19 cellular contexts compared by ENCODE assay signal in the genomic region with DNA sequence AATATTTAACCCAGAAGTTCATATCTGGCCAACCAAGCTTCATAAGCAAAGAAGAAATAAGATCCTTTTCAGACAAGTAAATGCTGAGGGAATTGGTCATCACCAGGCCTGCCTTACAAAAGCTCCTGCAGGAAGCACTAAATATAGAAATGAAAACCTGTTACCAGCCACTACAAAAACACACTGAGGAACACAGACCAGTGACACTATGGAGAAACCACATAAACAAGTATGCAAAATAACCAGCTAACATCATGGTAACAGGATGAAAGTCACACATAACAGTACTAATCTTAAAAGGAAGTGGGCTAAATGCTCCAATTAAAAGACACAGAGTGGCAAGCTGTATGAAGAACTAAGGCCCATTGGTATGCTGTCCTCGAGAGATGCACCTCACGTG.
DNase-seq lines count a peak whose midpoint lies in the region; ATAC-seq and TF ChIP-seq lines count a peak whose summit lies in the region.
"Had no signal": no experiment of that assay in that cellular context is flagged by ENCODE, and none has a peak within 500 bp of the region (broad histone marks: within the 10 kb centered on the region; RNA-seq: fewer than 3 reads in every experiment).

No MANE protein-coding gene starts in this region.

- no peak overlapping the region for H3K27ac ChIP-seq in mammary epithelial cell (ENCODE audit: insufficient read depth, low read depth, low read length)
- H3K27ac ChIP-seq in breast epithelium, result no peak overlapping the region
- H3K27ac ChIP-seq in MM.1S (ENCODE audit: low read length), result peak overlapping the region; percentile 43; the same call in 1 of the 2 replicates
- H3K27ac ChIP-seq: coronary artery, left ventricle myocardium inferior, right atrium auricular region, RWPE1 had no signal

- H3K9ac ChIP-seq in mammary epithelial cell (ENCODE audit: insufficient read depth, low read length) (no peak overlapping the region), MM.1S (ENCODE audit: low read length) (no peak overlapping the region)

- no peak overlapping the region for H3K27ac Mint-ChIP-seq in activated T-cell treated with anti-CD3 and anti-CD28 coated beads, Interleukin-2, amount 50 U/mL, for 72 hours

- TF ChIP-seq CTCF in mammary epithelial cell (conservative IDR thresholded peaks at IDR 0.05 in 1 of 2, IDR thresholded peaks at IDR 0.05 in 1 of 2; ENCODE audit: extremely low read depth in 1 of 2, insufficient read depth in 1 of 2, low read depth in 1 of 2, low read length in 2 of 2) (no peak), breast epithelium (IDR thresholded peaks at IDR 0.05) (no peak), MM.1S (IDR thresholded peaks at IDR 0.05; ENCODE audit: low read length) (no peak), epithelial cell of esophagus (IDR thresholded peaks at IDR 0.05; ENCODE audit: insufficient read depth, low read depth, low read length, missing control alignments) (no peak), lower leg skin (IDR thresholded peaks at IDR 0.05) (no peak)

- H3K27me3 ChIP-seq in mammary epithelial cell (ENCODE audit: insufficient read depth, low read length) (no peaks in the 10 kb centered on the region), breast epithelium (no peaks in the 10 kb centered on the region), MM.1S (replicated peaks; ENCODE audit: insufficient read depth, low read length) (no peaks in the 10 kb centered on the region)
- H3K27me3 ChIP-seq: right atrium auricular region had no signal

- H3K79me2 ChIP-seq in mammary epithelial cell (ENCODE audit: insufficient read depth, low read length) (no peaks in the 10 kb centered on the region), MM.1S (ENCODE audit: low read length) (no peaks in the 10 kb centered on the region)

- intact Hi-C loops in mammary epithelial cell (cut with micrococcal nuclease) (no loop called here), breast epithelium (cut with DNase I; ENCODE audit: low total_unique reads) (no loop called here), lower leg skin (cut with DNase I; ENCODE audit: low total_unique reads) (no loop called here)

- 100% methylated on average over 2 of the region's 2 CpGs for WGBS in mammary epithelial cell (ENCODE audit: low coverage, missing lambda C conversion rate)
- WGBS in lower leg skin, 2 donors, result 91 to 92% methylated on average over 2 of the region's 2 CpGs

- no peak overlapping the region for H3K4me3 Mint-ChIP-seq in activated T-cell treated with anti-CD3 and anti-CD28 coated beads, Interleukin-2, amount 50 U/mL, for 72 hours

- dilution Hi-C loops in mammary epithelial cell (cut with HindIII; ENCODE audit: low sequenced_read_pairs), result no loop called here

- H2AFZ ChIP-seq in mammary epithelial cell (ENCODE audit: low read depth, low read length) (no peak overlapping the region), MM.1S (ENCODE audit: low read length) (no peak overlapping the region)

- H4K20me1 ChIP-seq in mammary epithelial cell (ENCODE audit: insufficient read depth, low read length) (no peaks in the 10 kb centered on the region), MM.1S (ENCODE audit: insufficient read depth, low read length) (no peaks in the 10 kb centered on the region)

- H3K36me3 Mint-ChIP-seq in activated T-cell treated with anti-CD3 and anti-CD28 coated beads, Interleukin-2, amount 50 U/mL, for 72 hours (ENCODE audit: insufficient read depth in 2 of 2), result peaks cover 0 to 3% of the 10 kb centered on the region in 2 donors

- H3K4me3 ChIP-seq in mammary epithelial cell (replicated peaks in 1 of 3; ENCODE audit: insufficient read depth in 1 of 3, low read depth in 2 of 3, low read length in 3 of 3) (no peak overlapping the region), breast epithelium (no peak overlapping the region), MM.1S (ENCODE audit: low read length) (no peak overlapping the region), epithelial cell of esophagus (ENCODE audit: low read length) (no peak overlapping the region), skeletal muscle cell (ENCODE audit: low read depth, low read length) (no peak overlapping the region), lower leg skin (ENCODE audit: low read depth, poor library complexity, severe bottlenecking) (no peak overlapping the region)
- H3K4me3 ChIP-seq: coronary artery, left ventricle myocardium inferior, right atrium auricular region had no signal

- BruUV-seq in mammary epithelial cell (replicated peaks; lab: Mats Ljungman, UMichigan), result no TSS peak

- no peaks in the 10 kb centered on the region for H3K27me3 Mint-ChIP-seq in activated T-cell treated with anti-CD3 and anti-CD28 coated beads, Interleukin-2, amount 50 U/mL, for 72 hours (ENCODE audit: low read depth)

- no peak overlapping the region for H3K4me2 ChIP-seq in mammary epithelial cell (ENCODE audit: insufficient read depth, low read depth, low read length)
- H3K4me2 ChIP-seq in MM.1S (ENCODE audit: low read depth, low read length), result peak overlapping the region; percentile 2; the same call in 1 of the 2 replicates

- CTCF ChIA-PET in mammary epithelial cell (lab: Charles Lee; ENCODE audit: low non-redundant PET), result no interaction called here
- CTCF ChIA-PET in HEK293T (lab: Yijun Ruan, JAX), result no interaction called here

- peak; percentile 21 for DNase-seq in mammary epithelial cell
- DNase-seq in breast epithelium (ENCODE audit: low spot score in 2 of 2), result no peak
- DNase-seq in MM.1S, result peak; percentile 38
- DNase-seq in epithelial cell of esophagus (ENCODE audit: low read depth), result peak; percentile 41
- peak; percentile 18 for DNase-seq in skeletal muscle cell (ENCODE audit: low read depth)
- no peak for DNase-seq in HEK293T (ENCODE audit: extremely low spot score)
- no peak for DNase-seq in activated T-cell treated with anti-CD3 and anti-CD28 coated beads, Interleukin-2, amount 50 U/mL, for 72 hours
- no peak for DNase-seq in lower leg skin (ENCODE audit: low spot score in 2 of 2)
- DNase-seq: activated CD8-positive, alpha-beta memory T cell treated with anti-CD3 and anti-CD28 coated beads, Interleukin-2, amount 50 U/mL, for 48 hours; anterior cingulate cortex; DMS53; left ventricle myocardium inferior; NCI-H1694 treated with DMSO at 0.1 percent for 48 hours; nucleus accumbens; stimulated activated naive CD4-positive, alpha-beta T cell; trophoblast cell had no signal

- no peaks in the 10 kb centered on the region; the same call in 1 of the 2 replicates for H3F3A ChIP-seq in MM.1S (ENCODE audit: insufficient read depth, low read length)

- H3K36me3 ChIP-seq in mammary epithelial cell (ENCODE audit: insufficient read depth, low read length) (no peaks in the 10 kb centered on the region), breast epithelium (no peaks in the 10 kb centered on the region), MM.1S (replicated peaks; ENCODE audit: insufficient read depth, low read length) (no peaks in the 10 kb centered on the region)
- H3K36me3 ChIP-seq: left ventricle myocardium inferior, right atrium auricular region had no signal

- in situ Hi-C loops in mammary epithelial cell (cut with MboI; ENCODE audit: low sequenced_read_pairs in 2 of 2), result no loop called here

- H3K9me3 ChIP-seq in mammary epithelial cell (replicated peaks; ENCODE audit: insufficient read depth, low read length) (no peaks in the 10 kb centered on the region), breast epithelium (no peaks in the 10 kb centered on the region), MM.1S (replicated peaks; ENCODE audit: insufficient read depth, low read length) (no peaks in the 10 kb centered on the region)
- H3K9me3 ChIP-seq: left ventricle myocardium inferior, right atrium auricular region had no signal

- no peaks in the 10 kb centered on the region for H3K4me1 Mint-ChIP-seq in activated T-cell treated with anti-CD3 and anti-CD28 coated beads, Interleukin-2, amount 50 U/mL, for 72 hours (ENCODE audit: low read depth)

- TF ChIP-seq POLR2A in breast epithelium (IDR thresholded peaks at IDR 0.05) (no peak), lower leg skin (IDR thresholded peaks at IDR 0.05) (no peak)

- POLR2A ChIA-PET in HEK293T (lab: Yijun Ruan, JAX), result no interaction called here

- H3K9me3 Mint-ChIP-seq in activated T-cell treated with anti-CD3 and anti-CD28 coated beads, Interleukin-2, amount 50 U/mL, for 72 hours, result peaks cover 6 to 10% of the 10 kb centered on the region in 2 donors

- no peaks in the 10 kb centered on the region for H3K9me2 ChIP-seq in MM.1S (replicated peaks; ENCODE audit: insufficient read depth, low read length)

- H3K4me1 ChIP-seq in mammary epithelial cell (ENCODE audit: insufficient read depth, low read length) (no peaks in the 10 kb centered on the region), breast epithelium (no peaks in the 10 kb centered on the region), MM.1S (ENCODE audit: low read length) (0 out of 2 replicates have a peak, but pooled peaks cover 7% of the 10 kb centered on the region)
- H3K4me1 ChIP-seq: left ventricle myocardium inferior, right atrium auricular region had no signal

- no peak for ATAC-seq in activated T-cell treated with anti-CD3 and anti-CD28 coated beads, Interleukin-2, amount 50 U/mL, for 72 hours (replicated peaks in 1 of 2)

TF ChIP-seq in HEK293T, 16 proteins besides CTCF, POLR2A, EP300 and RAD21:
- TF ChIP-seq NFRKB (IDR thresholded peaks at IDR 0.05) (no peak), SUZ12 (IDR thresholded peaks at IDR 0.05) (no peak), FOXA1 (IDR thresholded peaks at IDR 0.05) (no peak), CTBP1 (IDR thresholded peaks at IDR 0.05; ENCODE audit: borderline replicate concordance) (no peak), FOXK2 (IDR thresholded peaks at IDR 0.05) (no peak), TARDBP (IDR thresholded peaks at IDR 0.05) (no peak), ZNF384 (IDR thresholded peaks at IDR 0.05) (no peak), HDGF (IDR thresholded peaks at IDR 0.05; ENCODE audit: borderline replicate concordance) (no peak), LEF1 (IDR thresholded peaks at IDR 0.05; ENCODE audit: borderline replicate concordance) (no peak), ARNT (IDR thresholded peaks at IDR 0.05) (no peak)
- TF ChIP-seq, protein P1, sequence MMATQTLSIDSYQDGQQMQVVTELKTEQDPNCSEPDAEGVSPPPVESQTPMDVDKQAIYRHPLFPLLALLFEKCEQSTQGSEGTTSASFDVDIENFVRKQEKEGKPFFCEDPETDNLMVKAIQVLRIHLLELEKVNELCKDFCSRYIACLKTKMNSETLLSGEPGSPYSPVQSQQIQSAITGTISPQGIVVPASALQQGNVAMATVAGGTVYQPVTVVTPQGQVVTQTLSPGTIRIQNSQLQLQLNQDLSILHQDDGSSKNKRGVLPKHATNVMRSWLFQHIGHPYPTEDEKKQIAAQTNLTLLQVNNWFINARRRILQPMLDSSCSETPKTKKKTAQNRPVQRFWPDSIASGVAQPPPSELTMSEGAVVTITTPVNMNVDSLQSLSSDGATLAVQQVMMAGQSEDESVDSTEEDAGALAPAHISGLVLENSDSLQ (IDR thresholded peaks at IDR 0.05), result no peak

Comparison
In these comparisons a context has a peak if more than half of its experiments do, and no peak if none do; other contexts are left out.
1. DNase-seq: peak in mammary epithelial cell (single experiment), MM.1S (single experiment), epithelial cell of esophagus (single experiment) and skeletal muscle cell (single experiment); none in breast epithelium (0 of 2), HEK293T (single experiment), activated T-cell treated with anti-CD3 and anti-CD28 coated beads, Interleukin-2, amount 50 U/mL, for 72 hours (0 of 2) and lower leg skin (0 of 2).